In genomic region chr1:231931846-231932454, GRCh38 we compare ENCODE assay signal across 8 cellular contexts.
A peak's percentile ranks its signal among the peaks of the same experiment; 100 is the strongest.
DNase-seq lines count a peak whose midpoint lies in the region; ATAC-seq and TF ChIP-seq lines count a peak whose summit lies in the region.

No MANE protein-coding gene starts in this region.

- peak in 4 of 6 experiments; percentile 5 to 39 (median 22) for DNase-seq in stimulated activated naive CD4-positive, alpha-beta T cell (lab: John Stamatoyannopoulos, UW)
- DNase-seq in stimulated activated naive CD4-positive, alpha-beta T cell treated with Interleukin-2 at 50 U/mL for 16 hours (lab: John Stamatoyannopoulos, UW), result no peak
- peak; percentile 74 for DNase-seq in activated CD4-positive, alpha-beta T cell treated with anti-CD3 and anti-CD28 coated beads for 48 hours
- DNase-seq in germinal center (ENCODE audit: low spot score) (peak; percentile 24), stomach (no peak), DMS79 treated with DMSO at 0.1 percent for 48 hours (lab: John Stamatoyannopoulos, UW) (no peak)

- H3K4me3 ChIP-seq in stomach, result no peak overlapping the region

- peak in 4 of 7 experiments; percentile 7 to 36 (median 21) for TF ChIP-seq CTCF in stomach (IDR thresholded peaks at IDR 0.05)

- no peaks in the 10 kb centered on the region for H3K36me3 ChIP-seq in stomach

- H3K9me3 ChIP-seq in stomach, result peaks cover 0 to 10% (median 5%) of the 10 kb centered on the region in 4 donors

- intact Hi-C loops in stomach (cut with DNase I; ENCODE audit: low total_unique reads), result no loop called here

- TF ChIP-seq POLR2A in stomach (IDR thresholded peaks at IDR 0.05), result no peak

- H3K4me1 ChIP-seq in stomach, result peaks cover 0 to 34% (median 18%) of the 10 kb centered on the region in 4 donors

- peaks cover 0 to 17% (median 6%) of the 10 kb centered on the region in 3 donors for H3K27me3 ChIP-seq in stomach

- no peak for TF ChIP-seq EP300 in stomach (IDR thresholded peaks at IDR 0.05)

- WGBS in stomach, 5 donors, result 80 to 89% (median 82%) methylated on average over 4 of the region's 4 CpGs

- no peak overlapping the region for H3K27ac ChIP-seq in stomach

- ATAC-seq in GM21825 (IDR thresholded peaks at IDR 0.05; ENCODE audit: unreplicated experiment) (no peak), GM18870 (IDR thresholded peaks at IDR 0.05; ENCODE audit: unreplicated experiment) (no peak)

Comparison
In these comparisons a context has a peak if more than half of its experiments do, and no peak if none do; other contexts are left out.
1. DNase-seq: peak in stimulated activated naive CD4-positive, alpha-beta T cell (4 of 6), activated CD4-positive, alpha-beta T cell treated with anti-CD3 and anti-CD28 coated beads for 48 hours (single experiment) and germinal center (single experiment); none in stimulated activated naive CD4-positive, alpha-beta T cell treated with Interleukin-2 at 50 U/mL for 16 hours (single experiment), stomach (single experiment) and DMS79 treated with DMSO at 0.1 percent for 48 hours (single experiment).